ENCODE assay signal across 8 cellular contexts in the genomic region with DNA sequence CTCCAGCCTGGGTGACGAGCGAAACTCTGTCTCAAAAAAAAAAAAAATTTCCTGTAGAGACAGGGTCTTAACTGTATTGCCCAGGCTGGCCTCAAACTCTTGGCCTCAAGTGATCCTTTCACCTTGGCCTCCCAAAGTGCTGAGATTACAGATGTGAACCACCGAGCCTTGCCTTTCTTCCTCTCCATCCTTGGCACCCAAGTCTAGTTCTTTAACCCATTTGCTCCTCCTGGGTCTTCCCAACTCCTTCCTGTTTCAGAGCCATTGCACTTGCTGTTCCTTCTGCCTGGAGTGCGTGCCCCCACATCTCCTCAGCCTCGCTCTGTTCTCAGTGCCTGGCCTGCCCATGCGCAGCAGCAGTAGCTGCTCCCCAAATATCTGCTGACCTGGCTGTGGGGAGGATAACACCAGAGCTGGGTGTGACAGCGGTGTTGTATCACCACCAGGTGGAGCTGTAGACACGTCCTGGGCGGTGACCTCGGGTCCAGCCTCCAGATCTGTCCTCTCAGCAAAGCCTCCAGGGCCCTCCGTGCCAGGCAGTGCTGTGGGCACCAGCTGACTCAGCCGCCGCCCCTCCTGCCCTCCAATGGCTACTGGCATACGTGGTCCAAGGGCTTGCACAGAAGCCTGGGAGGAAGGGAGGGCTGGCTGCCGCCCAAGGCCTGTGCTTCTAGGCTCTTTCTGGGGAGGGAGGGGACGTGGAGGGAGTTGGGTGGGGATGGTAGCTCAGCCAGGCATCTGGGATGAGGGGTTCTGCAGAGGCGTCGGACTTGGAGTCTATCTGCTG. TPM values are rescaled to one million over a fixed set of nuclear protein-coding genes. Genes with fewer than 3 reads are reported as not detected.
DNase-seq lines count a peak whose midpoint lies in the region; ATAC-seq and TF ChIP-seq lines count a peak whose summit lies in the region.

No MANE protein-coding gene starts in this region.

- DNase-seq in NCI-H460 (ENCODE audit: extremely low read depth, low read depth) (peak; percentile 83), cerebellar cortex (ENCODE audit: low spot score) (peak; percentile 98), kidney glomerular epithelial cell (lab: John Stamatoyannopoulos, UW) (peak; percentile 90)
- peak; percentile 81 to 82 for DNase-seq in activated CD4-positive, alpha-beta T cell treated with anti-CD3 and anti-CD28 coated beads for 4 hours
- DNase-seq in stimulated activated CD4-positive, alpha-beta T cell treated with anti-CD3 and anti-CD28 coated beads, Interleukin-1b, Interleukin-23, amount 100 ng/mL, for 4 hours (ENCODE audit: low read depth in 2 of 2): peak; percentile 60 to 75

- ATAC-seq in HG03039 (IDR thresholded peaks at IDR 0.05; ENCODE audit: unreplicated experiment) (peak; percentile 67), HG03135 (IDR thresholded peaks at IDR 0.05; ENCODE audit: unreplicated experiment) (no peak)

- peak; percentile 99 for TF ChIP-seq CTCF in GM12872 (IDR thresholded peaks at IDR 0.05; ENCODE audit: insufficient read depth, low read depth, low read length)

RNA-seq across cellular contexts. Expression of a gene that starts 22.0 kb away (rescaled TPM):
- 1.1 and 1.6 TPM in 2 replicates for total RNA-seq in NCI-H460 (2014; rRNA removed; shearing (Covaris generic))
- 1.5 and 2.5 TPM in 2 replicates for polyA plus RNA-seq in NCI-H460 (2014; cell fraction: nucleus; rRNA removed)

RNA-seq across cellular contexts. Expression of a gene that starts 42.9 kb away (rescaled TPM):
- total RNA-seq in NCI-H460 (2014; rRNA removed; shearing (Covaris generic)): 16.1 and 18.2 TPM in 2 replicates
- 9.7 and 9.8 TPM in 2 replicates for polyA plus RNA-seq in NCI-H460 (2014; cell fraction: nucleus; rRNA removed)
